In genomic region chr14:105635560-105635959, GRCh38 we compare ENCODE assay signal across 30 cellular contexts.
"Had no signal": no experiment of that assay in that cellular context is flagged by ENCODE, and none has a peak within 500 bp of the region (broad histone marks: within the 10 kb centered on the region; RNA-seq: fewer than 3 reads in every experiment).

No MANE protein-coding gene starts in this region.

- H3K27ac ChIP-seq: neutrophil, ovary, parathyroid adenoma, psoas muscle, skin epidermis, stomach, thoracic aorta, thyroid gland, tibial nerve, upper lobe of left lung, uterus had no signal

- H3K9me3 ChIP-seq: neutrophil, ovary, thyroid gland, uterus had no signal

- ATAC-seq: naive thymus-derived CD8-positive, alpha-beta T cell; psoas muscle; right cardiac atrium; sciatic nerve; stimulated activated effector memory CD8-positive, alpha-beta T cell treated with anti-CD3 and anti-CD28 coated beads, Interleukin-12 subunit alpha, Interleukin-12 subunit beta, amount 100 ng/mL, for 72 hours; stimulated activated naive B cell treated with anti-CD40 and anti-IgM and Interleukin-4, amounts not matched to agents 10 μg/mL and 1 μg/mL and 100 μg/mL, for 72 hours had no signal

- H3K27me3 Mint-ChIP-seq: naive B cell; progenitor cell of endocrine pancreas; stimulated activated naive B cell treated with anti-CD40 and anti-IgM and Interleukin-4, amounts not matched to agents 10 μg/mL and 1 μg/mL and 100 μg/mL, for 72 hours; stimulated activated naive CD8-positive, alpha-beta T cell treated with anti-CD3 and anti-CD28 coated beads, Interleukin-15, Interleukin-2, amounts not matched to agents 100 ng/mL and 50 ng/mL, for 24 hours had no signal

- H3K4me3 Mint-ChIP-seq: naive B cell; naive thymus-derived CD8-positive, alpha-beta T cell; natural killer cell treated with Interleukin-12 subunit alpha and Interleukin-12 subunit beta and Interleukin-15 and Interleukin-18, amount 100 ng/mL, for 72 hours; nephron progenitor cell; neural crest cell; stimulated activated effector memory CD8-positive, alpha-beta T cell treated with anti-CD3 and anti-CD28 coated beads, Interleukin-12 subunit alpha, Interleukin-12 subunit beta, amount 100 ng/mL, for 72 hours; stimulated activated naive B cell treated with anti-CD40 and anti-IgM and Interleukin-4, amounts not matched to agents 10 μg/mL and 1 μg/mL and 100 μg/mL, for 72 hours; stimulated activated naive CD8-positive, alpha-beta T cell treated with anti-CD3 and anti-CD28 coated beads, Interleukin-15, Interleukin-2, amounts not matched to agents 100 ng/mL and 50 ng/mL, for 24 hours had no signal

- H3K4me3 ChIP-seq: ovary, psoas muscle, skin epidermis, smooth muscle cell, stomach, thoracic aorta, thyroid gland, tibial nerve, upper lobe of left lung, uterus had no signal

- DNase-seq: naive B cell; nephron progenitor cell; nucleus accumbens; ovary; psoas muscle; stimulated activated CD4-positive, alpha-beta T cell treated with anti-CD3 and anti-CD28 coated beads, Interleukin-15, amount 100 ng/mL, for 24 hours; stimulated activated CD4-positive, alpha-beta T cell treated with anti-CD3 and anti-CD28 coated beads, Interleukin-2, amount 100 ng/mL, for 24 hours; stimulated activated CD4-positive, alpha-beta T cell treated with anti-CD3 and anti-CD28 coated beads, Interleukin-2, amount 100 ng/mL, for 48 hours; stimulated activated CD4-positive, alpha-beta T cell treated with anti-CD3 and anti-CD28 coated beads, Interleukin-4, amount 100 ng/mL, for 24 hours; stimulated activated naive B cell treated with anti-CD40 and anti-IgM and Interleukin-4, amounts not matched to agents 10 μg/mL and 1 μg/mL and 100 μg/mL, for 72 hours; stimulated activated naive CD4-positive, alpha-beta T cell treated with Interleukin-2 at 50 U/mL for 16 hours; stomach; thyroid gland; trophoblast cell; uterus had no signal

- H3K27ac Mint-ChIP-seq: naive thymus-derived CD8-positive, alpha-beta T cell; natural killer cell treated with Interleukin-12 subunit alpha and Interleukin-12 subunit beta and Interleukin-15 and Interleukin-18, amount 100 ng/mL, for 72 hours; nephron progenitor cell; progenitor cell of endocrine pancreas; stimulated activated effector memory CD8-positive, alpha-beta T cell treated with anti-CD3 and anti-CD28 coated beads, Interleukin-12 subunit alpha, Interleukin-12 subunit beta, amount 100 ng/mL, for 72 hours; stimulated activated naive CD8-positive, alpha-beta T cell treated with anti-CD3 and anti-CD28 coated beads, Interleukin-15, Interleukin-2, amounts not matched to agents 100 ng/mL and 50 ng/mL, for 24 hours had no signal

- H3K9me3 Mint-ChIP-seq: natural killer cell treated with Interleukin-12 subunit alpha and Interleukin-12 subunit beta and Interleukin-15 and Interleukin-18, amount 100 ng/mL, for 72 hours; stimulated activated effector memory CD8-positive, alpha-beta T cell treated with anti-CD3 and anti-CD28 coated beads, Interleukin-12 subunit alpha, Interleukin-12 subunit beta, amount 100 ng/mL, for 72 hours; stimulated activated naive CD8-positive, alpha-beta T cell treated with anti-CD3 and anti-CD28 coated beads, Interleukin-15, Interleukin-2, amounts not matched to agents 100 ng/mL and 50 ng/mL, for 24 hours had no signal

- H3K27me3 ChIP-seq: neutrophil, ovary, thyroid gland, tibial nerve, upper lobe of left lung, uterus had no signal

- H3K4me1 ChIP-seq: parathyroid adenoma, psoas muscle, tibial nerve, upper lobe of left lung, uterus had no signal

- H3K4me1 Mint-ChIP-seq: naive thymus-derived CD8-positive, alpha-beta T cell; nephron progenitor cell; neural crest cell; stimulated activated effector memory CD8-positive, alpha-beta T cell treated with anti-CD3 and anti-CD28 coated beads, Interleukin-12 subunit alpha, Interleukin-12 subunit beta, amount 100 ng/mL, for 72 hours had no signal

- H3K36me3 Mint-ChIP-seq: natural killer cell treated with Interleukin-12 subunit alpha and Interleukin-12 subunit beta and Interleukin-15 and Interleukin-18, amount 100 ng/mL, for 72 hours; stimulated activated effector memory CD8-positive, alpha-beta T cell treated with anti-CD3 and anti-CD28 coated beads, Interleukin-12 subunit alpha, Interleukin-12 subunit beta, amount 100 ng/mL, for 72 hours had no signal

- H3K36me3 ChIP-seq: neutrophil, ovary, stomach, thoracic aorta, thyroid gland, tibial nerve, upper lobe of left lung, uterus had no signal
